Comparison of ENCODE assay signal across 27 cellular contexts in the genomic region with DNA sequence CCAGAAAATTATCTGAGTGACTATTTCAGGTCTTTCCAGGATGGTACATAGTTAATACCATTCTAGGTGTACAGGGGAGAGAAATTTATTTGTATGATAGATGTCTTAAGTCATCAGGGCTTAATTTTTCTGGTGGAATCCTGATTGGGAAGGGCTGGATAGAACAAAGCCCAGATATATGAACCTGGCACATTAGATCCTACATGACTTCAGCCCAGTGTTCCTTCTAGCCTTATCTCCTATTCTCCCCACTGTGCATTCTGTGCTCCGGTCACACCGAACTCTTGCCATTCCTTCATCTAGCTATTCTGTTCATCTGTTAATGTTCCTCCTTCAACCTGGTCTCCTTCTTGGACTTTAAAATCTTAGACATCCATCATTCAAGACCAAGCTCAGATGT.
DNase-seq lines count a peak whose midpoint lies in the region; ATAC-seq, FAIRE-seq and TF ChIP-seq lines count a peak whose summit lies in the region.
"Had no signal": no experiment of that assay in that cellular context is flagged by ENCODE, and none has a peak within 500 bp of the region (broad histone marks: within the 10 kb centered on the region; RNA-seq: fewer than 3 reads in every experiment).

No MANE protein-coding gene starts in this region.

- no peak overlapping the region for H3K18ac ChIP-seq in trophoblast cell (ENCODE audit: low read length)

- ATAC-seq in activated CD8-positive, alpha-beta T cell treated with anti-CD3 and anti-CD28 coated beads for 36 hours, result no peak
- ATAC-seq in activated CD8-positive, alpha-beta T cell treated with anti-CD3 and anti-CD28 coated beads, Interleukin-2, amount 10 ng/mL, durations not matched to agents 7 days and 5 days, result no peak
- ATAC-seq in CD4-positive, CD25-positive, alpha-beta regulatory T cell (ENCODE audit: low read depth in 2 of 2), result no peak
- ATAC-seq in HG02763 (IDR thresholded peaks at IDR 0.05; ENCODE audit: unreplicated experiment), result no peak
- ATAC-seq: heart left ventricle had no signal

- no peaks in the 10 kb centered on the region for H3K9me3 ChIP-seq in CD4-positive, CD25-positive, alpha-beta regulatory T cell (ENCODE audit: control insufficient read depth in 2 of 2, low read length in 2 of 2)
- H3K9me3 ChIP-seq in astrocyte (ENCODE audit: insufficient read depth, low read depth, low read length) (no peaks in the 10 kb centered on the region), trophoblast cell (ENCODE audit: insufficient read depth, low read depth, low read length) (peaks cover 3% of the 10 kb centered on the region)
- H3K9me3 ChIP-seq: colonic mucosa, heart left ventricle, SJCRH30, tibial artery had no signal

- no CpG with 5 or more reads among the region's 2 CpGs for WGBS in trophoblast cell (ENCODE audit: extremely low coverage, insufficient coverage, insufficient read length)

- peaks cover 30% of the 10 kb centered on the region for H3K4me1 Mint-ChIP-seq in activated CD8-positive, alpha-beta T cell treated with anti-CD3 and anti-CD28 coated beads for 36 hours (ENCODE audit: low read depth)
- H3K4me1 Mint-ChIP-seq in activated CD8-positive, alpha-beta T cell treated with anti-CD3 and anti-CD28 coated beads, Interleukin-2, amount 10 ng/mL, durations not matched to agents 7 days and 5 days (ENCODE audit: low read depth), result peaks cover 22% of the 10 kb centered on the region
- H3K4me1 Mint-ChIP-seq in CD4-positive, CD25-positive, alpha-beta regulatory T cell, result peaks cover 8 to 13% (median 10%) of the 10 kb centered on the region in 4 donors
- H3K4me1 Mint-ChIP-seq in astrocyte (ENCODE audit: low read depth, unreplicated experiment), result peaks cover 9% of the 10 kb centered on the region

- CTCF ChIA-PET in activated CD8-positive, alpha-beta T cell treated with anti-CD3 and anti-CD28 coated beads for 36 hours (lab: Charles Lee), result interaction anchor here (1.2 to 2.0 kb wide), 5 partner anchors 11 to 320 kb away, joined by 3 to 8 read pairs (median 4); a partner anchor contains a TSS
- CTCF ChIA-PET in activated CD8-positive, alpha-beta T cell treated with anti-CD3 and anti-CD28 coated beads, Interleukin-2, amount 10 ng/mL, durations not matched to agents 7 days and 5 days (lab: Charles Lee), result interaction anchor here (3.0 kb wide), 1 partner anchor 18 kb away, joined by 18 read pairs; no protein-coding TSS in a partner anchor

- peaks cover 16% of the 10 kb centered on the region for H3K79me1 ChIP-seq in trophoblast cell (ENCODE audit: low read length)

- no peak overlapping the region for H3K9ac ChIP-seq in astrocyte (ENCODE audit: low read length)
- no peak overlapping the region for H3K9ac ChIP-seq in trophoblast cell (ENCODE audit: low read length)

- peak overlapping the region; percentile 60 for H3K27ac ChIP-seq in CD4-positive, CD25-positive, alpha-beta regulatory T cell (ENCODE audit: insufficient read depth, low read length, poor library complexity, severe bottlenecking)
- peak overlapping the region; percentile 98 for H3K27ac ChIP-seq in astrocyte (ENCODE audit: low read depth, low read length)
- H3K27ac ChIP-seq in trophoblast cell (ENCODE audit: low read depth, low read length), result no peak overlapping the region
- H3K27ac ChIP-seq: cardiac muscle cell had no signal

- peaks cover 2% of the 10 kb centered on the region for H3K36me3 Mint-ChIP-seq in activated CD8-positive, alpha-beta T cell treated with anti-CD3 and anti-CD28 coated beads for 36 hours (ENCODE audit: low read depth)
- H3K36me3 Mint-ChIP-seq in activated CD8-positive, alpha-beta T cell treated with anti-CD3 and anti-CD28 coated beads, Interleukin-2, amount 10 ng/mL, durations not matched to agents 7 days and 5 days (ENCODE audit: low read depth), result no peaks in the 10 kb centered on the region
- H3K36me3 Mint-ChIP-seq in CD4-positive, CD25-positive, alpha-beta regulatory T cell, result peaks cover 4% of the 10 kb centered on the region
- H3K36me3 Mint-ChIP-seq in astrocyte (ENCODE audit: low read depth, unreplicated experiment), result no peaks in the 10 kb centered on the region
- H3K36me3 Mint-ChIP-seq: activated naive CD4-positive, alpha-beta T cell treated with anti-CD3 and anti-CD28 coated beads, Interleukin-2, amount 10 ng/mL, durations not matched to agents 7 days and 5 days had no signal

- H2BK120ac ChIP-seq in trophoblast cell (ENCODE audit: insufficient read depth, low read length, poor library complexity), result no peak overlapping the region

- no peak overlapping the region for H2BK5ac ChIP-seq in trophoblast cell (ENCODE audit: low read depth, low read length, poor library complexity)

- no peak overlapping the region for H4K12ac ChIP-seq in trophoblast cell (ENCODE audit: low read depth, low read length)

- H4K8ac ChIP-seq in trophoblast cell (ENCODE audit: low read depth, low read length), result no peak overlapping the region

- H3K27me3 ChIP-seq in CD4-positive, CD25-positive, alpha-beta regulatory T cell (ENCODE audit: control insufficient read depth, insufficient read depth, low read length), result no peaks in the 10 kb centered on the region
- H3K27me3 ChIP-seq in astrocyte (ENCODE audit: insufficient read depth, low read length) (no peaks in the 10 kb centered on the region), trophoblast cell (ENCODE audit: insufficient read depth, low read length) (no peaks in the 10 kb centered on the region)
- H3K27me3 ChIP-seq: cardiac muscle cell, colonic mucosa, heart left ventricle, MG63, SJCRH30, tibial artery had no signal

- H3K4me3 Mint-ChIP-seq in activated CD8-positive, alpha-beta T cell treated with anti-CD3 and anti-CD28 coated beads for 36 hours, result no peak overlapping the region
- H3K4me3 Mint-ChIP-seq in activated CD8-positive, alpha-beta T cell treated with anti-CD3 and anti-CD28 coated beads, Interleukin-2, amount 10 ng/mL, durations not matched to agents 7 days and 5 days, result no peak overlapping the region
- H3K4me3 Mint-ChIP-seq in CD4-positive, CD25-positive, alpha-beta regulatory T cell, result no peak overlapping the region
- no peak overlapping the region for H3K4me3 Mint-ChIP-seq in astrocyte (ENCODE audit: unreplicated experiment)
- H3K4me3 Mint-ChIP-seq: activated B cell treated with CpG ODN at 0.5 μM for 24 hours; activated naive CD4-positive, alpha-beta T cell treated with anti-CD3 and anti-CD28 coated beads, Interleukin-2, amount 10 ng/mL, durations not matched to agents 7 days and 5 days; B cell had no signal

- no peak overlapping the region for H2AFZ ChIP-seq in astrocyte (ENCODE audit: low read depth, low read length)
- no peak overlapping the region for H2AFZ ChIP-seq in trophoblast cell (ENCODE audit: insufficient read depth, low read length, poor library complexity)

- no peak for DNase-seq in activated CD8-positive, alpha-beta T cell treated with anti-CD3 and anti-CD28 coated beads for 36 hours
- DNase-seq in activated CD8-positive, alpha-beta T cell treated with anti-CD3 and anti-CD28 coated beads, Interleukin-2, amount 10 ng/mL, durations not matched to agents 7 days and 5 days, result no peak
- DNase-seq in CD4-positive, CD25-positive, alpha-beta regulatory T cell, result no peak
- no peak for DNase-seq in astrocyte (ENCODE audit: low read depth)
- DNase-seq in trophoblast cell, result no peak
- DNase-seq in NCI-H2081 treated with DMSO at 0.1 percent for 48 hours (lab: John Stamatoyannopoulos, UW), result no peak
- no peak for DNase-seq in hippocampal formation (lab: John Stamatoyannopoulos, UW)
- DNase-seq: activated B cell treated with CpG ODN at 0.5 μM for 24 hours; activated CD8-positive, alpha-beta memory T cell treated with anti-CD3 and anti-CD28 coated beads for 24 hours; activated naive CD4-positive, alpha-beta T cell treated with anti-CD3 and anti-CD28 coated beads, Interleukin-2, amount 10 ng/mL, durations not matched to agents 7 days and 5 days; colonic mucosa; COR-L47; effector CD8-positive, alpha-beta T cell; H7; heart left ventricle; KBM-7; MG63; NCI-H2029; NCI-H2227 treated with DMSO at 0.1 percent for 48 hours; NCI-H69; SJCRH30; stimulated activated naive CD8-positive, alpha-beta T cell treated with anti-CD3 and anti-CD28 coated beads, Interleukin-15, Interleukin-2, amounts not matched to agents 100 U/mL and 50 U/mL, for 24 hours; tibial artery had no signal

- H3K79me2 ChIP-seq in astrocyte (ENCODE audit: insufficient read depth, low read length) (no peaks in the 10 kb centered on the region), trophoblast cell (ENCODE audit: control insufficient read depth, insufficient read depth, low read length, poor library complexity) (no peaks in the 10 kb centered on the region)

- POLR2A ChIA-PET in activated CD8-positive, alpha-beta T cell treated with anti-CD3 and anti-CD28 coated beads for 36 hours (lab: Charles Lee), result interaction anchor here (0.6 to 4.7 kb wide), 6 partner anchors 12 to 964 kb away, joined by 3 to 24 read pairs (median 6); no protein-coding TSS in a partner anchor
- POLR2A ChIA-PET in activated CD8-positive, alpha-beta T cell treated with anti-CD3 and anti-CD28 coated beads, Interleukin-2, amount 10 ng/mL, durations not matched to agents 7 days and 5 days (lab: Charles Lee), result no interaction called here

- no peaks in the 10 kb centered on the region for H3K36me3 ChIP-seq in CD4-positive, CD25-positive, alpha-beta regulatory T cell (ENCODE audit: control insufficient read depth, insufficient read depth, low read length)
- H3K36me3 ChIP-seq in astrocyte (ENCODE audit: insufficient read depth, low read length) (no peaks in the 10 kb centered on the region), trophoblast cell (ENCODE audit: control insufficient read depth in 1 of 2, insufficient read depth in 2 of 2, low read length in 2 of 2) (no peaks in the 10 kb centered on the region)
- H3K36me3 ChIP-seq: cardiac muscle cell, colonic mucosa, heart left ventricle, MG63, SJCRH30, tibial artery had no signal

- H3K4me2 ChIP-seq in astrocyte (ENCODE audit: low read length), result no peak overlapping the region
- no peak overlapping the region for H3K4me2 ChIP-seq in trophoblast cell (ENCODE audit: low read length)

- intact Hi-C loops in activated CD8-positive, alpha-beta T cell treated with anti-CD3 and anti-CD28 coated beads for 36 hours (cut with micrococcal nuclease), result loop anchor here (5.0 kb wide), 1 partner anchor 38 kb away; no protein-coding TSS in a partner anchor

- H3K14ac ChIP-seq in trophoblast cell (ENCODE audit: low read length), result no peak overlapping the region

- peaks cover 3% of the 10 kb centered on the region for H3K4me1 ChIP-seq in CD4-positive, CD25-positive, alpha-beta regulatory T cell (ENCODE audit: control insufficient read depth, insufficient read depth, low read length, poor library complexity, severe bottlenecking)
- H3K4me1 ChIP-seq in astrocyte (ENCODE audit: insufficient read depth, low read length) (peaks cover 29% of the 10 kb centered on the region), trophoblast cell (ENCODE audit: control insufficient read depth in 1 of 2, insufficient read depth in 2 of 2, low read length in 2 of 2) (peaks cover 16 to 21% of the 10 kb centered on the region in 2 experiments)
- H3K4me1 ChIP-seq: colonic mucosa had no signal

- no peak overlapping the region for H3K4me3 ChIP-seq in CD4-positive, CD25-positive, alpha-beta regulatory T cell (ENCODE audit: low read depth, low read length)
- H3K4me3 ChIP-seq in astrocyte (ENCODE audit: insufficient read depth, low read depth, low read length), result no peak overlapping the region
- no peak overlapping the region for H3K4me3 ChIP-seq in trophoblast cell (ENCODE audit: low read depth, low read length)
- H3K4me3 ChIP-seq: cardiac muscle cell, colonic mucosa, heart left ventricle, MG63, SJCRH30, tibial artery had no signal

- peak overlapping the region; percentile 50 for H2BK12ac ChIP-seq in trophoblast cell (ENCODE audit: low read length)

- H4K20me1 ChIP-seq in astrocyte (ENCODE audit: insufficient read depth, low read length), result no peaks in the 10 kb centered on the region

- H2AK5ac ChIP-seq in trophoblast cell (ENCODE audit: low read length), result no peak overlapping the region

- FAIRE-seq in astrocyte (lab: Jason Lieb, UNC), result no peak
- FAIRE-seq: G401.6 had no signal

- H3K9me3 Mint-ChIP-seq in activated CD8-positive, alpha-beta T cell treated with anti-CD3 and anti-CD28 coated beads for 36 hours, result no peaks in the 10 kb centered on the region
- H3K9me3 Mint-ChIP-seq in activated CD8-positive, alpha-beta T cell treated with anti-CD3 and anti-CD28 coated beads, Interleukin-2, amount 10 ng/mL, durations not matched to agents 7 days and 5 days (ENCODE audit: insufficient read depth), result peaks cover 7% of the 10 kb centered on the region
- peaks cover 0 to 1% (median 0%) of the 10 kb centered on the region in 7 donors for H3K9me3 Mint-ChIP-seq in CD4-positive, CD25-positive, alpha-beta regulatory T cell
- H3K9me3 Mint-ChIP-seq in astrocyte (ENCODE audit: unreplicated experiment), result peaks cover 3% of the 10 kb centered on the region
- H3K9me3 Mint-ChIP-seq: activated B cell treated with CpG ODN at 0.5 μM for 24 hours; activated naive CD4-positive, alpha-beta T cell treated with anti-CD3 and anti-CD28 coated beads, Interleukin-2, amount 10 ng/mL, durations not matched to agents 7 days and 5 days had no signal

- H4K91ac ChIP-seq in trophoblast cell (ENCODE audit: low read depth, low read length), result no peak overlapping the region

- no peak overlapping the region for H3K4ac ChIP-seq in trophoblast cell (ENCODE audit: low read depth, low read length)

- no peak for TF ChIP-seq CTCF in activated CD8-positive, alpha-beta T cell treated with anti-CD3 and anti-CD28 coated beads for 36 hours (IDR thresholded peaks at IDR 0.05)
- no peak for TF ChIP-seq CTCF in astrocyte (IDR thresholded peaks at IDR 0.05; ENCODE audit: insufficient read depth, low read depth, low read length)

- H3K27me3 Mint-ChIP-seq in activated CD8-positive, alpha-beta T cell treated with anti-CD3 and anti-CD28 coated beads for 36 hours, result no peaks in the 10 kb centered on the region
- no peaks in the 10 kb centered on the region for H3K27me3 Mint-ChIP-seq in activated CD8-positive, alpha-beta T cell treated with anti-CD3 and anti-CD28 coated beads, Interleukin-2, amount 10 ng/mL, durations not matched to agents 7 days and 5 days (ENCODE audit: low read depth)
- H3K27me3 Mint-ChIP-seq in CD4-positive, CD25-positive, alpha-beta regulatory T cell, result no peaks in the 10 kb centered on the region
- H3K27me3 Mint-ChIP-seq in astrocyte (ENCODE audit: low read depth, unreplicated experiment), result no peaks in the 10 kb centered on the region
- H3K27me3 Mint-ChIP-seq: activated B cell treated with CpG ODN at 0.5 μM for 24 hours; activated naive CD4-positive, alpha-beta T cell treated with anti-CD3 and anti-CD28 coated beads, Interleukin-2, amount 10 ng/mL, durations not matched to agents 7 days and 5 days had no signal

- H3K27ac Mint-ChIP-seq in activated CD8-positive, alpha-beta T cell treated with anti-CD3 and anti-CD28 coated beads for 36 hours, result peak overlapping the region; percentile 81
- H3K27ac Mint-ChIP-seq in activated CD8-positive, alpha-beta T cell treated with anti-CD3 and anti-CD28 coated beads, Interleukin-2, amount 10 ng/mL, durations not matched to agents 7 days and 5 days, result no peak overlapping the region
- peak overlapping the region in 1 of 3 donors; percentile 54 for H3K27ac Mint-ChIP-seq in CD4-positive, CD25-positive, alpha-beta regulatory T cell
- H3K27ac Mint-ChIP-seq in astrocyte (ENCODE audit: unreplicated experiment), result no peak overlapping the region
- H3K27ac Mint-ChIP-seq: B cell had no signal

- H3K23ac ChIP-seq in trophoblast cell (ENCODE audit: low read length), result no peak overlapping the region
